ENCODE assay signal across 1 cellular context in the genomic region with DNA sequence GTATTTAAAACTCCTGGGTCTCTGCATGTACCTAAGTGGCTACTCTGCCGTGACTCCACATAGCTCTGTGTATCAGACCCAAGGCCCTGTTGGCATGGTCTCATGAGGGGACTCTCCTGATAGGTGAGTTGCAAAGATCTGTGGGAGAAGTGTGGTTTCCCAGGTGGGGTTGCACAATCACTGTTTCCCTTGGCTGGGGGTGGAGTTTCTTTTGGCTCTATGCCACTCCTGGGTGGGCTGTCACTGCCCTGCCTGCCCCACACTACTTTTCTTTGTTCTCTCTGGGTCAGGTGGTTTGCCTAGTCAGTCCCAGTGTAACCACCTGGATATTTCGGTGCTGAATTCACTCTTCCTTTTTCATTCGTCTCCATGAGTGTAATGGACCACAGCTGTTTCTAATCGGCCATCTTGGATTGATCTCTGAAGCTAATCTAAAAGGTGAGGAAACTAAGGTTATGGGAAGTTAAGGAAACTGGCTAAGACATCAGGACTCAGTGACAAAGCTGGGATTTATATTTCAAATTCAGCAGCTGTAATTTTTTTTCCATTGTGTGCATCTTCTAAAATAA.
TF ChIP-seq lines count a peak whose summit lies in the region.

No MANE protein-coding gene starts in this region.

TF ChIP-seq in HepG2, 621 proteins besides CTCF, POLR2A, EP300 and RAD21:
- TF ChIP-seq CEBPG (CRISPR knock-in tag; IDR thresholded peaks at IDR 0.05) = peak; percentile 49; the same call in 1 of the 2 replicates
- peak; percentile 86 for TF ChIP-seq CEBPB (IDR thresholded peaks at IDR 0.05; ENCODE audit: borderline replicate concordance, low read depth, low read length)
- no peak for TF ChIP-seq ZNF678 (CRISPR knock-in tag; IDR thresholded peaks at IDR 0.05)
- TF ChIP-seq SALL1 (CRISPR knock-in tag; IDR thresholded peaks at IDR 0.05) = no peak
- peak; percentile 27; the same call in 1 of the 2 replicates for TF ChIP-seq ZMYM4 (CRISPR knock-in tag; IDR thresholded peaks at IDR 0.05)
